ENCODE assay signal across 11 cellular contexts in the genomic region with DNA sequence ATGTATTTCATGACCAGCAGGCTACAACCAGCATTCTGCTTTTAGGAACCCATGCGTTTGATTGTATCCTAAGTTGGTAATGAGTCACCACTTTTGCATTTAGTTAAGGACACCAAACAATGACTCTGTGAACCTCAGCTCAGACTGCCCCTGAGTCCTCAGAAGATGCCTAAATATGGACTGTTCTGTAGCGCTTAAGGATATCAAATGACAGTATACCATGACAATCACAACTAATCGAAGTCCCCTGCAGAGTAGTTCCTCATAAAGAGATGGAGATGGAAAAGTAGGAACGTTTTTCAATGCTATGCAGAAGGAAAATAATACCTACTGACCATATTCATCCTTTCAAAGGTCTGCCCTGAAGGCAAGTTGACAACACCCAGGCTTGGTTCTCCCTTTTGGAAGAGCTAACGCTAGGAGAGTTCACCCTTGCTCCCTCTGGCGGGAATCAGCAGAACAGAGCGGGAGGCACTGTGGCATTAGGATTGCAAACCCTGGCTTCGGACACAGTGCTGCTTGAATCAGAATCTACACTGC.
DNase-seq lines count a peak whose midpoint lies in the region; FAIRE-seq and TF ChIP-seq lines count a peak whose summit lies in the region.
"Had no signal": no experiment of that assay in that cellular context is flagged by ENCODE, and none has a peak within 500 bp of the region (broad histone marks: within the 10 kb centered on the region; RNA-seq: fewer than 3 reads in every experiment).

No MANE protein-coding gene starts in this region.

- H2AFZ ChIP-seq in H1 (ENCODE audit: low read length) (no peak overlapping the region), mesenchymal stem cell (ENCODE audit: low read depth, low read length) (no peak overlapping the region)

- no peak overlapping the region for H4K5ac ChIP-seq in H1 (ENCODE audit: insufficient read length, low read depth, low read length)

- no peak overlapping the region for H3K4ac ChIP-seq in H1 (replicated peaks; ENCODE audit: insufficient read length, low read depth, low read length)
- no peak overlapping the region for H3K4ac ChIP-seq in mesenchymal stem cell (ENCODE audit: low read depth in 1 of 2, low read length in 2 of 2)

- H2BK15ac ChIP-seq in H1 (ENCODE audit: low read length) (no peak overlapping the region), mesenchymal stem cell (ENCODE audit: low read depth, poor library complexity, severe bottlenecking) (no peak overlapping the region)

- H3K4me3 ChIP-seq in H1 (ENCODE audit: extremely low read depth in 1 of 4, insufficient read depth in 2 of 4, low read depth in 3 of 4, low read length in 4 of 4) (no peak overlapping the region), mesenchymal stem cell (ENCODE audit: insufficient read depth in 1 of 2, low read depth in 1 of 2, low read length in 2 of 2) (no peak overlapping the region), small intestine (ENCODE audit: low read depth in 1 of 2, low read length in 2 of 2) (no peak overlapping the region), adrenal gland (no peak overlapping the region)

- H4K20me1 ChIP-seq in H1 (replicated peaks in 1 of 2; ENCODE audit: control insufficient read depth in 1 of 2, insufficient read depth in 2 of 2, low read length in 2 of 2): no peaks in the 10 kb centered on the region

- H2BK20ac ChIP-seq in H1 (ENCODE audit: low read length): no peak overlapping the region

- WGBS in H1 (ENCODE audit: extremely low coverage in 1 of 2, insufficient coverage in 1 of 2, insufficient read length in 1 of 2, insufficient replicate concordance in 2 of 2, low coverage in 1 of 2, low lambda C conversion rate in 2 of 2, missing lambda C conversion rate in 1 of 2), 2 experiments: 43% methylated on average over 8 of the region's 8 CpGs; no CpG with 5 or more reads in 1 of the 2 experiments
- WGBS in mesenchymal stem cell: 35% methylated on average over 6 of the region's 8 CpGs
- 82 to 90% (median 88%) methylated on average over 8 of the region's 8 CpGs for WGBS in small intestine, 3 donors
- 86 to 89% (median 87%) methylated on average over 8 of the region's 8 CpGs for WGBS in adrenal gland, 4 donors

- TF ChIP-seq RAD21 in H1 (IDR thresholded peaks at IDR 0.05 in 1 of 2, conservative IDR thresholded peaks at IDR 0.05 in 1 of 2; ENCODE audit: low read depth in 2 of 2, low read length in 2 of 2): peak; percentile 79 to 87

- H3K4me1 ChIP-seq in H1 (replicated peaks in 1 of 4; ENCODE audit: control insufficient read depth in 3 of 4, insufficient read depth in 4 of 4, low read length in 3 of 4): peaks cover 0 to 16% (median 10%) of the 10 kb centered on the region in 4 experiments; a peak in 4 of 7 replicates
- peaks cover 4% of the 10 kb centered on the region for H3K4me1 ChIP-seq in mesenchymal stem cell (ENCODE audit: control insufficient read depth, insufficient read depth, low read depth, low read length)
- no peaks in the 10 kb centered on the region for H3K4me1 ChIP-seq in small intestine (ENCODE audit: control insufficient read depth in 2 of 2, insufficient read depth in 1 of 2, low read depth in 1 of 2, low read length in 1 of 2)
- no peaks in the 10 kb centered on the region for H3K4me1 ChIP-seq in adrenal gland (replicated peaks in 1 of 2)

- no peak for TF ChIP-seq EP300 in H1 (IDR thresholded peaks at IDR 0.05; ENCODE audit: borderline replicate concordance in 1 of 2, low read depth in 2 of 2, low read length in 2 of 2)

- H3K27ac ChIP-seq in H1 (ENCODE audit: low read depth, low read length) (no peak overlapping the region), mesenchymal stem cell (ENCODE audit: low read length, poor library complexity, severe bottlenecking) (no peak overlapping the region), small intestine (ENCODE audit: low read depth in 1 of 2, low read length in 1 of 2) (no peak overlapping the region), adrenal gland (no peak overlapping the region)
- H3K27ac ChIP-seq: VCaP had no signal

- H3K27me3 ChIP-seq in H1 (replicated peaks in 1 of 4; ENCODE audit: control insufficient read depth in 3 of 4, extremely low read depth in 1 of 4, insufficient read depth in 3 of 4, low read length in 3 of 4) (peaks cover 0 to 2% (median 0%) of the 10 kb centered on the region in 4 experiments; a peak in 1 of 7 replicates), mesenchymal stem cell (ENCODE audit: control insufficient read depth in 1 of 2, insufficient read depth in 1 of 2, low read length in 2 of 2) (no peaks in the 10 kb centered on the region), small intestine (ENCODE audit: control insufficient read depth in 2 of 2, insufficient read depth in 2 of 2, low read length in 2 of 2) (no peaks in the 10 kb centered on the region), adrenal gland (no peaks in the 10 kb centered on the region)

- H3K23ac ChIP-seq in H1 (ENCODE audit: insufficient read length): no peak overlapping the region
- no peak overlapping the region for H3K23ac ChIP-seq in mesenchymal stem cell (ENCODE audit: low read length in 2 of 2)

- intact Hi-C loops in posterior vena cava (cut with DNase I): loop anchor here in 1 of 2 donors (10.0 kb wide), 1 partner anchor 1008 kb away; no protein-coding TSS in a partner anchor
- intact Hi-C loops in adrenal gland (cut with DNase I): no loop called here

- FAIRE-seq in H1 (lab: Jason Lieb, UNC) (peak; percentile 73), small intestine (lab: Jason Lieb, UNC) (no peak)

- H2BK120ac ChIP-seq in H1 (replicated peaks; ENCODE audit: low read depth, low read length) (no peak overlapping the region), mesenchymal stem cell (ENCODE audit: low read depth, low read length) (no peak overlapping the region)

- in situ Hi-C loops in Caki2 (cut with HindIII; ENCODE audit: low pct_unique_long_range_greater_than_20kb, low sequenced_read_pairs): no loop called here

- POLR2A ChIA-PET in H1 (lab: Charles Lee; ENCODE audit: partially characterized antibody): no interaction called here

- no peak overlapping the region for H3K18ac ChIP-seq in H1 (ENCODE audit: extremely low read depth, low read length)
- no peak overlapping the region for H3K18ac ChIP-seq in mesenchymal stem cell (ENCODE audit: low read depth in 1 of 2, low read length in 2 of 2)

- peak; percentile 28 for DNase-seq in Caki2 (ENCODE audit: low read depth)
- peak; percentile 92 for DNase-seq in NCI-H146 treated with DMSO at 0.1 percent for 48 hours (lab: John Stamatoyannopoulos, UW; ENCODE audit: unreplicated experiment)
- DNase-seq in H1 (ENCODE audit: low read depth in 1 of 2, low spot score in 2 of 2): peak; percentile 61 to 69
- peak; percentile 41 for DNase-seq in mesenchymal stem cell
- no peak for DNase-seq in small intestine
- DNase-seq in NCI-H1694 (lab: John Stamatoyannopoulos, UW): no peak
- no peak for DNase-seq in posterior vena cava (ENCODE audit: low spot score)
- no peak for DNase-seq in adrenal gland
- DNase-seq: naive thymus-derived CD8-positive, alpha-beta T cell; NCI-H446 treated with DMSO at 0.1 percent for 48 hours had no signal

- H3K23me2 ChIP-seq in H1 (ENCODE audit: low read depth, low read length): no peaks in the 10 kb centered on the region

- H3K36me3 ChIP-seq in H1 (ENCODE audit: control insufficient read depth in 2 of 4, insufficient read depth in 4 of 4, low read length in 3 of 4) (no peaks in the 10 kb centered on the region), mesenchymal stem cell (ENCODE audit: control insufficient read depth in 1 of 2, insufficient read depth in 2 of 2, low read depth in 1 of 2, low read length in 2 of 2) (no peaks in the 10 kb centered on the region), small intestine (ENCODE audit: control insufficient read depth in 2 of 2, insufficient read depth in 2 of 2, low read length in 2 of 2) (no peaks in the 10 kb centered on the region), adrenal gland (replicated peaks in 1 of 2) (no peaks in the 10 kb centered on the region)

- no peak overlapping the region for H4K91ac ChIP-seq in H1 (replicated peaks; ENCODE audit: insufficient read length, low read length)
- no peak overlapping the region for H4K91ac ChIP-seq in mesenchymal stem cell (ENCODE audit: low read length)

- H2BK12ac ChIP-seq in H1 (ENCODE audit: low read depth, low read length) (no peak overlapping the region), mesenchymal stem cell (ENCODE audit: low read length in 2 of 2) (no peak overlapping the region)

- H3K56ac ChIP-seq in H1 (replicated peaks; ENCODE audit: insufficient read length, low read depth, low read length): no peak overlapping the region

- CTCF ChIA-PET in H1 (lab: Charles Lee; ENCODE audit: partially characterized antibody): interaction anchor here (0.5 to 4.8 kb wide), 37 partner anchors 10 to 1444 kb away, joined by 3 to 45 read pairs (median 3); no protein-coding TSS in a partner anchor

- peak; percentile 84 to 90 (median 84) for TF ChIP-seq CTCF in H1 (IDR thresholded peaks at IDR 0.05; ENCODE audit: control extremely low read depth in 1 of 3, insufficient read depth in 1 of 3, low read depth in 1 of 3, low read length in 3 of 3)
- no peak for TF ChIP-seq CTCF in adrenal gland (IDR thresholded peaks at IDR 0.05)

- no peak overlapping the region for H3K9ac ChIP-seq in H1 (replicated peaks in 1 of 4; ENCODE audit: extremely low read depth in 1 of 4, low read depth in 3 of 4, low read length in 3 of 4)
- no peak overlapping the region for H3K9ac ChIP-seq in mesenchymal stem cell (ENCODE audit: low read length)

- H2BK5ac ChIP-seq in H1 (ENCODE audit: low read depth, low read length) (no peak overlapping the region), mesenchymal stem cell (ENCODE audit: low read depth, low read length, poor library complexity, severe bottlenecking) (no peak overlapping the region)

- H3K4me2 ChIP-seq in H1 (ENCODE audit: insufficient read depth in 1 of 2, low read depth in 2 of 2, low read length in 2 of 2) (no peak overlapping the region), mesenchymal stem cell (ENCODE audit: low read length, poor library complexity, severe bottlenecking) (no peak overlapping the region)

- no peak overlapping the region for H3K14ac ChIP-seq in H1 (ENCODE audit: insufficient read length)
- no peak overlapping the region for H3K14ac ChIP-seq in mesenchymal stem cell (ENCODE audit: low read length in 2 of 2)

- H3K9me3 ChIP-seq in H1 (ENCODE audit: insufficient read depth in 2 of 2, low read depth in 1 of 2, low read length in 1 of 2) (no peaks in the 10 kb centered on the region; a peak in 1 of 4 replicates), mesenchymal stem cell (ENCODE audit: control insufficient read depth, low read length) (no peaks in the 10 kb centered on the region), small intestine (ENCODE audit: control insufficient read depth, low read depth) (no peaks in the 10 kb centered on the region), adrenal gland (replicated peaks in 1 of 3) (no peaks in the 10 kb centered on the region)

- no peaks in the 10 kb centered on the region for H3K79me2 ChIP-seq in H1 (ENCODE audit: control insufficient read depth in 1 of 2, insufficient read depth in 2 of 2, low read length in 2 of 2)

- H4K8ac ChIP-seq in H1 (ENCODE audit: extremely low read depth, insufficient read depth, low read length): no peak overlapping the region
- H4K8ac ChIP-seq in mesenchymal stem cell (ENCODE audit: low read length): no peak overlapping the region

- H2AK5ac ChIP-seq in H1 (ENCODE audit: low read depth, low read length) (no peak overlapping the region), mesenchymal stem cell (ENCODE audit: low read length, severe bottlenecking) (no peak overlapping the region)

- TF ChIP-seq POLR2A in H1 (IDR thresholded peaks at IDR 0.05; ENCODE audit: control extremely low read depth in 1 of 2, low read depth in 2 of 2, low read length in 2 of 2) (no peak), adrenal gland (IDR thresholded peaks at IDR 0.05) (no peak)

- H3K79me1 ChIP-seq in H1 (ENCODE audit: low read depth, low read length) (no peaks in the 10 kb centered on the region), mesenchymal stem cell (replicated peaks; ENCODE audit: low read length, poor library complexity, severe bottlenecking) (no peaks in the 10 kb centered on the region)

Comparison
In these comparisons a context has a peak if more than half of its experiments do, and no peak if none do; other contexts are left out.
1. DNase-seq: peak in Caki2 (single experiment), NCI-H146 treated with DMSO at 0.1 percent for 48 hours (single experiment), H1 (2 of 2) and mesenchymal stem cell (single experiment); none in small intestine (single experiment), NCI-H1694 (single experiment), posterior vena cava (single experiment) and adrenal gland (0 of 7).
2. CTCF ChIP-seq: peak in H1 (3 of 3); none in adrenal gland (0 of 6).